Comparison of ENCODE assay signal across 9 cellular contexts in the genomic region with DNA sequence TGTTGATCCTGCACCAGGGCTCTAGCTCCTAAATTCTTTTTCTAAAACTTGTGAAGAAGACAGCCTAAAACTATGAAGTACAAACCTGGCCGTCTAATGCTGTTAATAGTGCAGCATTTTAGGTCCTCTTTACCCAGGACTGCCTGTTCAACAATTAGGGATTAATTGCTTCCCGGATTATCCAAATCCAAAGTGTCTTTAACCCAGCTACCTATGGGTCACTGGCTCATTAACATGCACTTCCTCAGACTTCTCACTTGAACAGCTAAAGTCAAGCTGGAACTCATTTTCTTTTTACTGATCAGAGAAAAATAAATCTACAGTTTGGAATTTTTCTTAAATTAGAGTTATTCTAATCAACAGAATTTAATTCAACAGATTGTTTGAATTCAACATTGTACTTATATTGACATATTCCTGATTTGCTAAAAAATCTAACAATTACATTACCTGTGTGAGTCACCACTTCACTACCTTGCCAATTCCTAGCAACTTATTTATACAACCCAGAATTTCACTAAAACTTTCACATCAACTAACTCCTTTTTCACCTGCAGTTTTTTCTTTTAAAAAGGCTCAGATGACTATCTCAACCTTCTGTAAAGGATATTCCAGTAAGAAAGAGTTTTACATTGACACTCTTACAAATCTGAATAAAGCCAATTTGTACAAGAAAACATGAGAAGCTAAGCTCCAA. TPM values are rescaled to one million over a fixed set of nuclear protein-coding genes. Genes with fewer than 3 reads are reported as not detected.
A peak's percentile ranks its signal among the peaks of the same experiment; 100 is the strongest.
DNase-seq lines count a peak whose midpoint lies in the region; ATAC-seq and TF ChIP-seq lines count a peak whose summit lies in the region.
"Had no signal": no experiment of that assay in that cellular context is flagged by ENCODE, and none has a peak within 500 bp of the region (broad histone marks: within the 10 kb centered on the region; RNA-seq: fewer than 3 reads in every experiment).

No MANE protein-coding gene starts in this region.

- H4K91ac ChIP-seq in mesenchymal stem cell (ENCODE audit: low read length), result no peak overlapping the region

- no peak overlapping the region for H4K8ac ChIP-seq in mesenchymal stem cell (ENCODE audit: low read length)

- H3K9ac ChIP-seq in mesenchymal stem cell (ENCODE audit: low read length), result peak overlapping the region; percentile 96

- ATAC-seq in heart left ventricle (no peak), GM18505 (IDR thresholded peaks at IDR 0.05; ENCODE audit: unreplicated experiment) (no peak)

- H3K23ac ChIP-seq in mesenchymal stem cell (ENCODE audit: low read length in 2 of 2), result no peak overlapping the region

- no peak overlapping the region for H2BK120ac ChIP-seq in mesenchymal stem cell (ENCODE audit: low read depth, low read length)

- no peak overlapping the region for H2AK5ac ChIP-seq in mesenchymal stem cell (ENCODE audit: low read length, severe bottlenecking)

- DNase-seq in heart left ventricle, result no peak
- no peak for DNase-seq in cardiac septum (ENCODE audit: low spot score)
- DNase-seq in astrocyte of the cerebellum (ENCODE audit: low read depth), result no peak
- DNase-seq in mesenchymal stem cell, result no peak
- no peak for DNase-seq in uterus
- no peak for DNase-seq in adrenal gland
- no peak for DNase-seq in COLO829 (ENCODE audit: low spot score)
- DNase-seq: KBM-7 had no signal

- H3K27me3 ChIP-seq in heart left ventricle, result no peaks in the 10 kb centered on the region
- no peaks in the 10 kb centered on the region for H3K27me3 ChIP-seq in mesenchymal stem cell (ENCODE audit: control insufficient read depth in 1 of 2, insufficient read depth in 1 of 2, low read length in 2 of 2)
- H3K27me3 ChIP-seq in uterus, result no peaks in the 10 kb centered on the region
- H3K27me3 ChIP-seq in adrenal gland, result no peaks in the 10 kb centered on the region

- H3K4me2 ChIP-seq in mesenchymal stem cell (ENCODE audit: low read length, poor library complexity, severe bottlenecking), result peak overlapping the region; percentile 69

- peak overlapping the region in 4 of 12 donors; percentile 1 to 100 (median 100) for H3K27ac ChIP-seq in heart left ventricle
- no peak overlapping the region for H3K27ac ChIP-seq in mesenchymal stem cell (ENCODE audit: low read length, poor library complexity, severe bottlenecking)
- H3K27ac ChIP-seq in uterus, result peak overlapping the region in 1 of 2 donors; percentile 99
- H3K27ac ChIP-seq in adrenal gland, result peak overlapping the region in 2 of 5 donors; percentile 100

- no peak overlapping the region for H2BK12ac ChIP-seq in mesenchymal stem cell (ENCODE audit: low read length in 2 of 2)

- no peak overlapping the region for H3K4ac ChIP-seq in mesenchymal stem cell (ENCODE audit: low read depth in 1 of 2, low read length in 2 of 2)

- H3K4me3 ChIP-seq in heart left ventricle, result peak overlapping the region; percentile 6 to 99 (median 94)
- H3K4me3 ChIP-seq in astrocyte of the cerebellum (ENCODE audit: low read depth, low read length), result peak overlapping the region; percentile 85
- H3K4me3 ChIP-seq in mesenchymal stem cell (ENCODE audit: insufficient read depth in 1 of 2, low read depth in 1 of 2, low read length in 2 of 2), result peak overlapping the region in 1 of 2 experiments; percentile 91
- peak overlapping the region; percentile 93 to 94 for H3K4me3 ChIP-seq in uterus
- H3K4me3 ChIP-seq in adrenal gland, result peak overlapping the region in 1 of 4 donors; percentile 72

- H3K4me1 ChIP-seq in heart left ventricle, result peaks cover 5 to 75% (median 65%) of the 10 kb centered on the region in 12 donors
- peaks cover 6% of the 10 kb centered on the region for H3K4me1 ChIP-seq in mesenchymal stem cell (ENCODE audit: control insufficient read depth, insufficient read depth, low read depth, low read length)
- peaks cover 6 to 18% of the 10 kb centered on the region in 2 donors for H3K4me1 ChIP-seq in uterus
- H3K4me1 ChIP-seq in adrenal gland (replicated peaks in 1 of 2), result peaks cover 22 to 59% of the 10 kb centered on the region in 2 donors

- no peak overlapping the region for H2BK15ac ChIP-seq in mesenchymal stem cell (ENCODE audit: low read depth, poor library complexity, severe bottlenecking)

- H3K14ac ChIP-seq in mesenchymal stem cell (ENCODE audit: low read length in 2 of 2), result no peak overlapping the region

- no peak overlapping the region for H3K18ac ChIP-seq in mesenchymal stem cell (ENCODE audit: low read depth in 1 of 2, low read length in 2 of 2)

- H3K9me3 ChIP-seq in heart left ventricle, result no peaks in the 10 kb centered on the region
- H3K9me3 ChIP-seq in mesenchymal stem cell (ENCODE audit: control insufficient read depth, low read length), result no peaks in the 10 kb centered on the region
- no peaks in the 10 kb centered on the region for H3K9me3 ChIP-seq in uterus
- H3K9me3 ChIP-seq in adrenal gland (replicated peaks in 1 of 3), result no peaks in the 10 kb centered on the region

- TF ChIP-seq POLR2A in heart left ventricle (IDR thresholded peaks at IDR 0.05), result no peak
- no peak for TF ChIP-seq POLR2A in uterus (IDR thresholded peaks at IDR 0.05)
- no peak for TF ChIP-seq POLR2A in GM18505 (IDR thresholded peaks at IDR 0.05; ENCODE audit: borderline replicate concordance, extremely low read depth, insufficient read depth, insufficient read length)
- TF ChIP-seq POLR2A in adrenal gland (IDR thresholded peaks at IDR 0.05), result no peak

- no peak for TF ChIP-seq CTCF in heart left ventricle (IDR thresholded peaks at IDR 0.05)
- no peak for TF ChIP-seq CTCF in astrocyte of the cerebellum (IDR thresholded peaks at IDR 0.05; ENCODE audit: low read depth, low read length, missing control alignments)
- TF ChIP-seq CTCF in uterus (IDR thresholded peaks at IDR 0.05), result no peak
- no peak for TF ChIP-seq CTCF in adrenal gland (IDR thresholded peaks at IDR 0.05)

- in situ Hi-C loops in astrocyte of the cerebellum (cut with HindIII; ENCODE audit: low sequenced_read_pairs), result no loop called here

- no peak overlapping the region for H2BK5ac ChIP-seq in mesenchymal stem cell (ENCODE audit: low read depth, low read length, poor library complexity, severe bottlenecking)

- 4 to 6% (median 5%) methylated on average over 2 of the region's 2 CpGs for WGBS in heart left ventricle, 4 donors
- 53% methylated on average over 2 of the region's 2 CpGs for WGBS in mesenchymal stem cell
- 0 to 4% (median 3%) methylated on average over 2 of the region's 2 CpGs for WGBS in adrenal gland, 4 donors

- intact Hi-C loops in heart left ventricle (cut with DNase I), result loop anchor here in 4 of 10 donors (5.0 to 10.0 kb wide), 5 partner anchors 91 to 409 kb away; a partner anchor contains a TSS
- intact Hi-C loops in cardiac septum (cut with DNase I), result loop anchor here (5.0 kb wide), 1 partner anchor 56 kb away; no protein-coding TSS in a partner anchor
- intact Hi-C loops in uterus (cut with DNase I; ENCODE audit: low total_unique reads), result no loop called here
- intact Hi-C loops in adrenal gland (cut with DNase I), result loop anchor here (10.0 kb wide), 2 partner anchors 114 to 184 kb away; no protein-coding TSS in a partner anchor

- H3K79me1 ChIP-seq in mesenchymal stem cell (replicated peaks; ENCODE audit: low read length, poor library complexity, severe bottlenecking), result peaks cover 3% of the 10 kb centered on the region

- no peak overlapping the region for H2AFZ ChIP-seq in mesenchymal stem cell (ENCODE audit: low read depth, low read length)

- H3K36me3 ChIP-seq in heart left ventricle, result peaks cover 0 to 61% (median 56%) of the 10 kb centered on the region in 9 donors
- H3K36me3 ChIP-seq in mesenchymal stem cell (ENCODE audit: control insufficient read depth in 1 of 2, insufficient read depth in 2 of 2, low read depth in 1 of 2, low read length in 2 of 2), result peaks cover 15 to 64% of the 10 kb centered on the region in 2 experiments
- no peaks in the 10 kb centered on the region for H3K36me3 ChIP-seq in uterus
- peaks cover 0 to 53% of the 10 kb centered on the region in 2 donors for H3K36me3 ChIP-seq in adrenal gland (replicated peaks in 1 of 2)

RNA-seq across cellular contexts. Expression of a gene that starts 3.3 kb away (rescaled TPM):
- total RNA-seq in heart left ventricle, result 100 to 1,000 TPM; 138 to 218 (median 169) TPM
- polyA plus RNA-seq in heart left ventricle, result 100 to 1,000 TPM in 1 of 2 donors, 10 to 100 TPM in 1; 85.6 to 118 TPM
- 192 TPM for total RNA-seq in cardiac septum
- 184 TPM for polyA plus RNA-seq in mesenchymal stem cell (2013, experiment 1 of 2)
- polyA plus RNA-seq in mesenchymal stem cell (2013, experiment 2 of 2), result 179 TPM
- total RNA-seq in uterus, result 100 to 1,000 TPM; 154 to 603 (median 269) TPM
- total RNA-seq in adrenal gland, result 100 to 1,000 TPM; 192 to 326 (median 278) TPM
- polyA plus RNA-seq in adrenal gland, result 100 to 1,000 TPM; 141 to 397 (median 145) TPM

RNA-seq across cellular contexts. Expression of a gene that starts 25.6 kb away (rescaled TPM):
- 10 to 100 TPM; 43.5 to 77.4 (median 59.8) TPM for total RNA-seq in heart left ventricle
- polyA plus RNA-seq in heart left ventricle, result 100 to 1,000 TPM in 1 of 2 donors, 10 to 100 TPM in 1; 58.3 to 122 TPM
- 83.7 TPM for total RNA-seq in cardiac septum
- 70.6 TPM for polyA plus RNA-seq in mesenchymal stem cell (2013, experiment 1 of 2)
- 71.2 TPM for polyA plus RNA-seq in mesenchymal stem cell (2013, experiment 2 of 2)
- 100 to 1,000 TPM in 1 of 4 donors, 10 to 100 TPM in 3; 12.3 to 194 (median 36.4) TPM for total RNA-seq in uterus
- total RNA-seq in adrenal gland, result 10 to 100 TPM; 32.2 to 78.1 (median 42.5) TPM
- 100 to 1,000 TPM; 120 to 265 (median 123) TPM for polyA plus RNA-seq in adrenal gland
